ENCODE assay signal across 19 cellular contexts in genomic region chr17:82222816-82223215, GRCh38.
"Had no signal": no experiment of that assay in that cellular context is flagged by ENCODE, and none has a peak within 500 bp of the region (broad histone marks: within the 10 kb centered on the region; RNA-seq: fewer than 3 reads in every experiment).

No MANE protein-coding gene starts in this region.

- H2AFZ ChIP-seq: neural progenitor cell had no signal

- DNase-seq: dermis blood vessel endothelial cell; hypothalamus; kidney glomerular epithelial cell; occipital lobe; psoas muscle; retina; right lobe of liver; stimulated activated CD4-positive, alpha-beta T cell treated with anti-CD3 and anti-CD28 coated beads, Interleukin-15, amount 100 ng/mL, for 24 hours; stimulated activated CD4-positive, alpha-beta T cell treated with anti-CD3 and anti-CD28 coated beads, Interleukin-1b, Interleukin-23, amount 100 ng/mL, for 48 hours; stimulated activated CD4-positive, alpha-beta T cell treated with anti-CD3 and anti-CD28 coated beads, Interleukin-4, amount 100 ng/mL, for 24 hours; tibial artery had no signal

- H3K27me3 ChIP-seq: heart left ventricle, right lobe of liver, upper lobe of left lung, vagina had no signal

- ATAC-seq: heart left ventricle; natural killer cell treated with Interleukin-12 subunit alpha and Interleukin-12 subunit beta and Interleukin-15 and Interleukin-18, amount 100 ng/mL, for 72 hours; psoas muscle; right lobe of liver; stimulated activated memory B cell treated with anti-CD40 and anti-IgM and Interleukin-4, amounts not matched to agents 10 μg/mL and 1 μg/mL and 100 μg/mL, for 72 hours had no signal

- H3K4me2 ChIP-seq: neural progenitor cell had no signal

- H3K4me3 Mint-ChIP-seq: mesothelial cell of epicardium; natural killer cell treated with Interleukin-12 subunit alpha and Interleukin-12 subunit beta and Interleukin-15 and Interleukin-18, amount 100 ng/mL, for 72 hours; neural progenitor cell; stimulated activated memory B cell treated with anti-CD40 and anti-IgM and Interleukin-4, amounts not matched to agents 10 μg/mL and 1 μg/mL and 100 μg/mL, for 72 hours; stimulated activated naive CD8-positive, alpha-beta T cell treated with anti-CD3 and anti-CD28 coated beads, Interleukin-15, Interleukin-2, amounts not matched to agents 100 ng/mL and 50 ng/mL, for 24 hours had no signal

- H3K27ac Mint-ChIP-seq: mesothelial cell of epicardium; natural killer cell treated with Interleukin-12 subunit alpha and Interleukin-12 subunit beta and Interleukin-15 and Interleukin-18, amount 100 ng/mL, for 72 hours; neural progenitor cell; stimulated activated memory B cell treated with anti-CD40 and anti-IgM and Interleukin-4, amounts not matched to agents 10 μg/mL and 1 μg/mL and 100 μg/mL, for 72 hours; stimulated activated naive CD8-positive, alpha-beta T cell treated with anti-CD3 and anti-CD28 coated beads, Interleukin-15, Interleukin-2, amounts not matched to agents 100 ng/mL and 50 ng/mL, for 24 hours had no signal

- H3K36me3 ChIP-seq: heart left ventricle, neural progenitor cell, right lobe of liver, tibial artery, upper lobe of left lung, vagina had no signal

- H3K27me3 Mint-ChIP-seq: natural killer cell treated with Interleukin-12 subunit alpha and Interleukin-12 subunit beta and Interleukin-15 and Interleukin-18, amount 100 ng/mL, for 72 hours; stimulated activated memory B cell treated with anti-CD40 and anti-IgM and Interleukin-4, amounts not matched to agents 10 μg/mL and 1 μg/mL and 100 μg/mL, for 72 hours; stimulated activated naive CD8-positive, alpha-beta T cell treated with anti-CD3 and anti-CD28 coated beads, Interleukin-15, Interleukin-2, amounts not matched to agents 100 ng/mL and 50 ng/mL, for 24 hours had no signal

- H3K27ac ChIP-seq: heart left ventricle, neural progenitor cell, psoas muscle, right lobe of liver, tibial artery, vagina had no signal

- H3K4me1 ChIP-seq: neural progenitor cell, vagina had no signal

- H3K4me1 Mint-ChIP-seq: mesothelial cell of epicardium, neural progenitor cell had no signal

- H3K9me3 ChIP-seq: heart left ventricle, psoas muscle, right lobe of liver, tibial artery, upper lobe of left lung, vagina had no signal

- H3K9me3 Mint-ChIP-seq: mesothelial cell of epicardium; natural killer cell treated with Interleukin-12 subunit alpha and Interleukin-12 subunit beta and Interleukin-15 and Interleukin-18, amount 100 ng/mL, for 72 hours; stimulated activated memory B cell treated with anti-CD40 and anti-IgM and Interleukin-4, amounts not matched to agents 10 μg/mL and 1 μg/mL and 100 μg/mL, for 72 hours; stimulated activated naive CD8-positive, alpha-beta T cell treated with anti-CD3 and anti-CD28 coated beads, Interleukin-15, Interleukin-2, amounts not matched to agents 100 ng/mL and 50 ng/mL, for 24 hours had no signal

- H3K36me3 Mint-ChIP-seq: mesothelial cell of epicardium; natural killer cell treated with Interleukin-12 subunit alpha and Interleukin-12 subunit beta and Interleukin-15 and Interleukin-18, amount 100 ng/mL, for 72 hours; neural progenitor cell; stimulated activated memory B cell treated with anti-CD40 and anti-IgM and Interleukin-4, amounts not matched to agents 10 μg/mL and 1 μg/mL and 100 μg/mL, for 72 hours had no signal

- H3K4me3 ChIP-seq: heart left ventricle, neural progenitor cell, psoas muscle, right lobe of liver, tibial artery, upper lobe of left lung, vagina had no signal
